In genomic region chr16:56729736-56730662, GRCh38 we compare ENCODE assay signal across 8 cellular contexts. TPM values are rescaled to one million over a fixed set of nuclear protein-coding genes. Genes with fewer than 3 reads are reported as not detected.
DNase-seq lines count a peak whose midpoint lies in the region; ATAC-seq and TF ChIP-seq lines count a peak whose summit lies in the region.

TSS of gene NUP93 (plus strand) at chr16:56730129. CDS start at chr16:56748248, 18,119 bp downstream.

- peak within 1 kb of the TSS; percentile 16 for H3K27ac ChIP-seq in OCI-LY3 (ENCODE audit: low read length)

- H3K9me3 ChIP-seq in OCI-LY3 (ENCODE audit: insufficient read depth, low read length) (no peaks in the 10 kb centered on the region), mononuclear cell (ENCODE audit: low read depth, low read length) (no peaks in the 10 kb centered on the region)

- H3K9ac ChIP-seq in OCI-LY3 (ENCODE audit: low read length) = peak within 1 kb of the TSS; percentile 67

- ATAC-seq in GM21515 (IDR thresholded peaks at IDR 0.05; ENCODE audit: unreplicated experiment) = peak; percentile 90

- H3K4me1 ChIP-seq in OCI-LY3 (ENCODE audit: low read length) = peaks cover 35% of the 10 kb centered on the region
- peaks cover 21% of the 10 kb centered on the region for H3K4me1 ChIP-seq in mononuclear cell (ENCODE audit: insufficient read depth, low read length)

- H3K9me3 Mint-ChIP-seq in Calu3 (ENCODE audit: low read depth, unreplicated experiment) = no peaks in the 10 kb centered on the region

- TF ChIP-seq CTCF in Calu3 (IDR thresholded peaks at IDR 0.05; ENCODE audit: unreplicated experiment) (no peak), OCI-LY3 (IDR thresholded peaks at IDR 0.05; ENCODE audit: low read depth, low read length) (peak; percentile 32)

- BruUV-seq in Calu3 (replicated peaks; lab: Mats Ljungman, UMichigan) = no TSS peak

- peaks cover 8% of the 10 kb centered on the region for H3K36me3 ChIP-seq in OCI-LY3 (replicated peaks; ENCODE audit: low read depth, low read length)

- peaks cover 50% of the 10 kb centered on the region for H3K79me2 ChIP-seq in OCI-LY3 (ENCODE audit: low read length)

- peaks cover 29% of the 10 kb centered on the region for H4K20me1 ChIP-seq in OCI-LY3 (ENCODE audit: insufficient read depth, low read length)

- H3K4me3 Mint-ChIP-seq in Calu3 (ENCODE audit: low read depth, unreplicated experiment) = no peak within 1 kb of the TSS

- H3K4me1 Mint-ChIP-seq in Calu3 (ENCODE audit: low read depth, unreplicated experiment) = peaks cover 13% of the 10 kb centered on the region

- peak within 1 kb of the TSS; percentile 90 for H3K4me2 ChIP-seq in OCI-LY3 (ENCODE audit: low read length)

- peak within 1 kb of the TSS; percentile 96 for H2AFZ ChIP-seq in OCI-LY3 (ENCODE audit: low read depth, low read length)

- intact Hi-C loops in Calu3 (cut with micrococcal nuclease; ENCODE audit: unreplicated experiment) = no loop called here

- H3K36me3 Mint-ChIP-seq in Calu3 (ENCODE audit: insufficient read depth, unreplicated experiment) = no peaks in the 10 kb centered on the region

- DNase-seq in Calu3 (peak; percentile 92), HuH-7.5 (ENCODE audit: low spot score) (peak; percentile 78), epidermal melanocyte (ENCODE audit: insufficient read length, low spot score) (peak; percentile 86)
- peak; percentile 93 for DNase-seq in activated CD8-positive, alpha-beta memory T cell treated with anti-CD3 and anti-CD28 coated beads, Interleukin-2, amount 50 U/mL, for 48 hours
- peak; percentile 83 to 85 for DNase-seq in stimulated activated CD8-positive, alpha-beta memory T cell treated with anti-CD3 and anti-CD28 coated beads, Interleukin-2, amount 100 ng/mL, for 48 hours (ENCODE audit: low read depth in 2 of 2)

- peak within 1 kb of the TSS; percentile 48 for H3K27ac Mint-ChIP-seq in Calu3 (ENCODE audit: unreplicated experiment)

- no peaks in the 10 kb centered on the region for H3K27me3 Mint-ChIP-seq in Calu3 (ENCODE audit: unreplicated experiment)

- CTCF ChIA-PET in Calu3 (lab: Charles Lee) = no interaction called here

- H3K27me3 ChIP-seq in OCI-LY3 (ENCODE audit: low read depth, low read length) (no peaks in the 10 kb centered on the region), mononuclear cell (ENCODE audit: insufficient read depth, low read length) (no peaks in the 10 kb centered on the region)

- peak within 1 kb of the TSS; percentile 91 for H3K4me3 ChIP-seq in OCI-LY3 (ENCODE audit: low read length)
- peak within 1 kb of the TSS; percentile 74 for H3K4me3 ChIP-seq in mononuclear cell (ENCODE audit: low read length)

RNA-seq across cellular contexts. Expression of gene NUP93, which starts in this region (rescaled TPM):
- total RNA-seq in Calu3 (2022) (120 and 123 TPM in 2 replicates), mononuclear cell (51.1 TPM)

Comparison
In these comparisons a context has a peak if more than half of its experiments do, and no peak if none do; other contexts are left out.
1. Peak in every context shown above with its lines: DNase-seq, ATAC-seq, H3K4me3 ChIP-seq and H3K27ac ChIP-seq.